ENCODE assay signal across 18 cellular contexts in the genomic region with DNA sequence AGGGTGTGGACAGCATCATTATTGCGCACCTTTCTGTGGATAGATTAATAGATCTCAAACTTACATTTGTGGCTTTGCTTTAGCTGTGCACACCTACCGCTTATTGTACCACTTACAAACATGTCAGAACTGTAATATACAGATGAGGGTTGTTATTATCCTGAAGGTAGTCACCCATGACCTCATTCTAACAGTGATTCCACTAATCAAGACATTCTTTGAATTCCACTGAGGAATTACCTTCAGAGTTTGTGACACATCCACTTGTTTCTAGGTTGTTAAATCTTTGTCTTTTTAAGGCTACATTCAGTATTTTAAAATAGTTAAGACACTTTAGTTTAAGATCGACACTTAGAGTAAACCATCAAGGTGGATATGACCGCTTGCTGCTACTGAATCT. TPM values are rescaled to one million over a fixed set of nuclear protein-coding genes. Genes with fewer than 3 reads are reported as not detected.
"Had no signal": no experiment of that assay in that cellular context is flagged by ENCODE, and none has a peak within 500 bp of the region (broad histone marks: within the 10 kb centered on the region; RNA-seq: fewer than 3 reads in every experiment).

No MANE protein-coding gene starts in this region.

- H3K4me3 ChIP-seq: cardiac muscle cell, tibial nerve, vagina had no signal

- H3K36me3 Mint-ChIP-seq: activated CD4-positive, alpha-beta memory T cell treated with anti-CD3 and anti-CD28 coated beads for 36 hours; memory B cell; natural killer cell had no signal

- H3K4me1 Mint-ChIP-seq: activated T-helper 17 cell treated with anti-CD3 and anti-CD28 coated beads, Interleukin-2, amount 50 U/mL, for 72 hours had no signal

- ATAC-seq: activated T-helper 17 cell treated with anti-CD3 and anti-CD28 coated beads, Interleukin-2, amount 50 U/mL, for 72 hours; effector memory CD8-positive, alpha-beta T cell; natural killer cell had no signal

- H3K27me3 ChIP-seq: cardiac muscle cell, tibial nerve, vagina had no signal

- DNase-seq: activated CD4-positive, alpha-beta memory T cell treated with anti-CD3 and anti-CD28 coated beads for 36 hours; activated naive CD4-positive, alpha-beta T cell treated with Interleukin-2 at 50 U/mL for 16 hours; activated T-cell treated with anti-CD3 and anti-CD28 coated beads, Interleukin-2, amount 50 U/mL, for 1 hour; dermis blood vessel endothelial cell; effector memory CD8-positive, alpha-beta T cell; foreskin fibroblast; kidney; natural killer cell; SK-N-SH; stimulated activated naive CD4-positive, alpha-beta T cell treated with Interleukin-2 at 50 U/mL for 16 hours; substantia nigra had no signal

- H3K27ac ChIP-seq: cardiac muscle cell, vagina had no signal

- H3K4me3 Mint-ChIP-seq: activated CD4-positive, alpha-beta memory T cell treated with anti-CD3 and anti-CD28 coated beads for 36 hours; activated T-helper 17 cell treated with anti-CD3 and anti-CD28 coated beads, Interleukin-2, amount 50 U/mL, for 72 hours; effector memory CD8-positive, alpha-beta T cell; memory B cell; natural killer cell; T-helper 2 cell treated with Interferon-gamma antibody and Interleukin-4, amounts not matched to agents 5 μg/mL and 100 μg/mL, for 36 hours had no signal

- H3K9me3 ChIP-seq: SK-N-SH, tibial nerve, vagina had no signal

- H3K27ac Mint-ChIP-seq: activated CD4-positive, alpha-beta memory T cell treated with anti-CD3 and anti-CD28 coated beads for 36 hours; activated T-helper 17 cell treated with anti-CD3 and anti-CD28 coated beads, Interleukin-2, amount 50 U/mL, for 72 hours; effector memory CD8-positive, alpha-beta T cell; memory B cell; natural killer cell; T-helper 2 cell treated with Interferon-gamma antibody and Interleukin-4, amounts not matched to agents 5 μg/mL and 100 μg/mL, for 36 hours had no signal

- H3K36me3 ChIP-seq: cardiac muscle cell, tibial nerve, vagina had no signal

- H3K9me3 Mint-ChIP-seq: activated CD4-positive, alpha-beta memory T cell treated with anti-CD3 and anti-CD28 coated beads for 36 hours; activated T-helper 17 cell treated with anti-CD3 and anti-CD28 coated beads, Interleukin-2, amount 50 U/mL, for 72 hours; effector memory CD8-positive, alpha-beta T cell; memory B cell; natural killer cell; T-helper 2 cell treated with Interferon-gamma antibody and Interleukin-4, amounts not matched to agents 5 μg/mL and 100 μg/mL, for 36 hours had no signal

- H3K27me3 Mint-ChIP-seq: activated CD4-positive, alpha-beta memory T cell treated with anti-CD3 and anti-CD28 coated beads for 36 hours; activated T-helper 17 cell treated with anti-CD3 and anti-CD28 coated beads, Interleukin-2, amount 50 U/mL, for 72 hours; effector memory CD8-positive, alpha-beta T cell; memory B cell had no signal

RNA-seq across cellular contexts. Expression of a gene that starts 7.8 kb away (rescaled TPM):
- total RNA-seq: activated CD4-positive, alpha-beta memory T cell treated with anti-CD3 and anti-CD28 coated beads for 36 hours; activated T-helper 17 cell treated with anti-CD3 and anti-CD28 coated beads, Interleukin-2, amount 50 U/mL, for 72 hours; cardiac muscle cell; dermis blood vessel endothelial cell; kidney; liver; natural killer cell; tibial nerve; vagina had no signal
